Comparison of ENCODE assay signal across 20 cellular contexts in genomic region chr10:90969148-90969547, GRCh38. TPM values are rescaled to one million over a fixed set of nuclear protein-coding genes. Genes with fewer than 3 reads are reported as not detected.
A peak's percentile ranks its signal among the peaks of the same experiment; 100 is the strongest.
DNase-seq lines count a peak whose midpoint lies in the region; ATAC-seq lines count a peak whose summit lies in the region.
"Had no signal": no experiment of that assay in that cellular context is flagged by ENCODE, and none has a peak within 500 bp of the region (broad histone marks: within the 10 kb centered on the region; RNA-seq: fewer than 3 reads in every experiment).

No MANE protein-coding gene starts in this region.

- whole genome bisulfite sequencing in right cardiac atrium, result 76% methylated on average over 5 of the region's 5 CpGs
- WGBS in mesenchymal stem cell, result 28% methylated on average over 5 of the region's 5 CpGs

- no peak overlapping the region for H4K91ac ChIP-seq in mesenchymal stem cell (ENCODE audit: low read length)

- no peak overlapping the region for H3K14ac ChIP-seq in mesenchymal stem cell (ENCODE audit: low read length in 2 of 2)

- no peak overlapping the region for H3K4me2 ChIP-seq in mesenchymal stem cell (ENCODE audit: low read length, poor library complexity, severe bottlenecking)

- no peak overlapping the region for H2AFZ ChIP-seq in mesenchymal stem cell (ENCODE audit: low read depth, low read length)

- peak overlapping the region; percentile 64 for H3K4me3 ChIP-seq in right cardiac atrium (ENCODE audit: low read length)
- H3K4me3 ChIP-seq in mesenchymal stem cell (ENCODE audit: insufficient read depth in 1 of 2, low read depth in 1 of 2, low read length in 2 of 2), result no peak overlapping the region
- H3K4me3 ChIP-seq: coronary artery, SJCRH30, upper lobe of left lung had no signal

- ATAC-seq in right cardiac atrium (no peak), left cardiac atrium (no peak)
- ATAC-seq: activated CD4-positive, alpha-beta T cell treated with anti-CD3 and anti-CD28 coated beads for 36 hours; HepG2; naive thymus-derived CD4-positive, alpha-beta T cell; stimulated activated effector memory CD8-positive, alpha-beta T cell treated with anti-CD3 and anti-CD28 coated beads, Interleukin-12 subunit alpha, Interleukin-12 subunit beta, amount 100 ng/mL, for 72 hours had no signal

- H3K27ac ChIP-seq in right cardiac atrium (ENCODE audit: low read length), result peak overlapping the region; percentile 77
- H3K27ac ChIP-seq in mesenchymal stem cell (ENCODE audit: low read length, poor library complexity, severe bottlenecking), result no peak overlapping the region
- H3K27ac ChIP-seq: SJCRH30, upper lobe of left lung had no signal

- H2BK5ac ChIP-seq in mesenchymal stem cell (ENCODE audit: low read depth, low read length, poor library complexity, severe bottlenecking), result no peak overlapping the region

- peak overlapping the region in 1 of 2 experiments; percentile 53 for H2BK12ac ChIP-seq in mesenchymal stem cell (ENCODE audit: low read length in 2 of 2)

- intact Hi-C loops in right cardiac atrium (cut with DNase I) (loop anchor here in 3 of 4 donors (5.0 kb wide), 2 partner anchors 37 to 52 kb away; no protein-coding TSS in a partner anchor), left cardiac atrium (cut with DNase I) (loop anchor here (2.0 to 5.0 kb wide), 3 partner anchors 48 to 56 kb away; partner anchors contain the start of gene ANKRD1 (in 1 of the 2))

- H3K9me3 ChIP-seq in right cardiac atrium (ENCODE audit: control insufficient read depth, low read length) (no peaks in the 10 kb centered on the region), mesenchymal stem cell (ENCODE audit: control insufficient read depth, low read length) (no peaks in the 10 kb centered on the region)
- H3K9me3 ChIP-seq: SJCRH30, upper lobe of left lung had no signal

- H2BK15ac ChIP-seq in mesenchymal stem cell (ENCODE audit: low read depth, poor library complexity, severe bottlenecking), result no peak overlapping the region

- H4K8ac ChIP-seq in mesenchymal stem cell (ENCODE audit: low read length), result no peak overlapping the region

- H2BK120ac ChIP-seq in mesenchymal stem cell (ENCODE audit: low read depth, low read length), result no peak overlapping the region

- in situ Hi-C loops in G401 (cut with HindIII; ENCODE audit: low sequenced_read_pairs), result no loop called here

- peaks cover 3% of the 10 kb centered on the region for H3K4me1 ChIP-seq in right cardiac atrium (ENCODE audit: control insufficient read depth, insufficient read depth, low read length)
- H3K4me1 ChIP-seq in mesenchymal stem cell (ENCODE audit: control insufficient read depth, insufficient read depth, low read depth, low read length), result peaks cover 5% of the 10 kb centered on the region
- H3K4me1 ChIP-seq: SJCRH30 had no signal

- peak overlapping the region; percentile 58 for H2AK5ac ChIP-seq in mesenchymal stem cell (ENCODE audit: low read length, severe bottlenecking)

- H3K18ac ChIP-seq in mesenchymal stem cell (ENCODE audit: low read depth in 1 of 2, low read length in 2 of 2), result no peak overlapping the region

- no peak overlapping the region for H3K23ac ChIP-seq in mesenchymal stem cell (ENCODE audit: low read length in 2 of 2)

- no peak overlapping the region for H3K9ac ChIP-seq in mesenchymal stem cell (ENCODE audit: low read length)

- DNase-seq in right cardiac atrium, result no peak
- no peak for DNase-seq in left cardiac atrium
- DNase-seq in SW480 (ENCODE audit: low spot score), result peak; percentile 18
- DNase-seq in mesenchymal stem cell, result peak; percentile 3
- DNase-seq in SHP77 (lab: John Stamatoyannopoulos, UW), result no peak
- DNase-seq in MV-4-11 (lab: John Stamatoyannopoulos, UW), result no peak
- DNase-seq in G401 (ENCODE audit: low spot score), result no peak
- DNase-seq in activated CD4-positive, alpha-beta T cell treated with anti-CD3 and anti-CD28 coated beads, Interleukin-2, amount 50 U/mL, for 4 hours, result no peak
- DNase-seq: activated CD4-positive, alpha-beta T cell treated with anti-CD3 and anti-CD28 coated beads for 36 hours; activated naive CD4-positive, alpha-beta T cell treated with anti-CD3 and anti-CD28 coated beads, Interleukin-2, amount 10 ng/mL, durations not matched to agents 7 days and 5 days; activated T-cell treated with anti-CD3 and anti-CD28 coated beads for 4 hours; CD4-positive, alpha-beta T cell; naive thymus-derived CD4-positive, alpha-beta T cell; NCI-H2081 treated with DMSO at 0.1 percent for 48 hours; NCI-H524 treated with DMSO at 0.1 percent for 48 hours; SJCRH30 had no signal

- no peaks in the 10 kb centered on the region for H3K79me1 ChIP-seq in mesenchymal stem cell (replicated peaks; ENCODE audit: low read length, poor library complexity, severe bottlenecking)

- H3K36me3 ChIP-seq in mesenchymal stem cell (ENCODE audit: control insufficient read depth in 1 of 2, insufficient read depth in 2 of 2, low read depth in 1 of 2, low read length in 2 of 2), result no peaks in the 10 kb centered on the region
- H3K36me3 ChIP-seq: SJCRH30, upper lobe of left lung had no signal

- no peaks in the 10 kb centered on the region for H3K27me3 ChIP-seq in right cardiac atrium (ENCODE audit: control insufficient read depth, insufficient read depth)
- no peaks in the 10 kb centered on the region for H3K27me3 ChIP-seq in mesenchymal stem cell (ENCODE audit: control insufficient read depth in 1 of 2, insufficient read depth in 1 of 2, low read length in 2 of 2)
- H3K27me3 ChIP-seq: SJCRH30, upper lobe of left lung had no signal

- no peak overlapping the region for H3K4ac ChIP-seq in mesenchymal stem cell (ENCODE audit: low read depth in 1 of 2, low read length in 2 of 2)

RNA-seq across cellular contexts. Expression of gene ANKRD1, which starts 48.3 kb away (rescaled TPM):
- 1,000 to 10,000 TPM; 1,154 to 3,897 (median 2,224) TPM for total RNA-seq in right cardiac atrium
- 4,109 TPM for polyA plus RNA-seq in right cardiac atrium
- total RNA-seq in left cardiac atrium, result 1,000 to 10,000 TPM; 1,867 to 3,373 TPM
- 70.3 TPM for polyA plus RNA-seq in mesenchymal stem cell (2013, experiment 1 of 2)
- polyA plus RNA-seq in mesenchymal stem cell (2013, experiment 2 of 2), result 68.3 TPM
- 2.3 TPM in 2 replicates for total RNA-seq in G401 (2014; rRNA removed; shearing (Covaris generic))
- total RNA-seq: activated CD4-positive, alpha-beta T cell treated with anti-CD3 and anti-CD28 coated beads for 36 hours; CD4-positive, alpha-beta T cell; naive thymus-derived CD4-positive, alpha-beta T cell had no signal
- polyA plus RNA-seq: naive thymus-derived CD4-positive, alpha-beta T cell had no signal

Comparison
In these comparisons a context has a peak if more than half of its experiments do, and no peak if none do; other contexts are left out.
1. DNase-seq: peak in SW480 (single experiment) and mesenchymal stem cell (single experiment); none in right cardiac atrium (0 of 3), left cardiac atrium (single experiment), SHP77 (0 of 2), MV-4-11 (single experiment), G401 (single experiment) and activated CD4-positive, alpha-beta T cell treated with anti-CD3 and anti-CD28 coated beads, Interleukin-2, amount 50 U/mL, for 4 hours (0 of 2).
2. RNA of gene ANKRD1, which starts 48.3 kb away (total RNA-seq): 1,867 to 3,373 TPM in left cardiac atrium and 1,154 to 3,897 TPM in right cardiac atrium; 2.3 TPM in G401; every median in the first group is over 100 times any median in the second.